Comparison of ENCODE assay signal across 15 cellular contexts in the genomic region with DNA sequence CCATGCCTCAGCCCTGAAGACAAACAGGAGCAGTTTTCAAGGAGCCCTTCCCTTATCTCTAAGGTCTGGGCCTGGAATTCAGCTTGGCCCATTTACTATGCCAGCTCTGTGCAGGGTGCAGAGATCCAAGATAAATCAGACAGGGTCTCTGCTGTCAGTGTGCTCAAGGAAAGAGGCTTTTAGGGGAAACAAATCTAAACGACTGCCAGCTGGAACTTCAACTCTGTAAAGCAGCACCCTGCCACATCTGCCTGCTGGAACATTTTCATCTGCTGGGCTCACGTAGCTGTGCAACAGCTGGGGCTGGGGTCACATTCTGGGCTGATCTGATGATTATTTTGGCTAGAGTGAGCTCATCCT. TPM values are rescaled to one million over a fixed set of nuclear protein-coding genes. Genes with fewer than 3 reads are reported as not detected.
DNase-seq lines count a peak whose midpoint lies in the region; ATAC-seq and TF ChIP-seq lines count a peak whose summit lies in the region.
"Had no signal": no experiment of that assay in that cellular context is flagged by ENCODE, and none has a peak within 500 bp of the region (broad histone marks: within the 10 kb centered on the region; RNA-seq: fewer than 3 reads in every experiment).

No MANE protein-coding gene starts in this region.

- peak; percentile 61 for DNase-seq in A673 (ENCODE audit: low spot score)
- DNase-seq in SJCRH30 = peak; percentile 14 to 41
- no peak for DNase-seq in foreskin keratinocyte
- no peak for DNase-seq in NCI-H2171 treated with DMSO at 0.1 percent for 48 hours (lab: John Stamatoyannopoulos, UW)
- DNase-seq in NCI-H345 (lab: John Stamatoyannopoulos, UW) = no peak
- DNase-seq: amniotic stem cell, DMS153, naive B cell, NCI-H2107, T-cell, uterus had no signal

- no peaks in the 10 kb centered on the region for H3K9me3 ChIP-seq in A673 (ENCODE audit: low read depth, low read length, poor library complexity, severe bottlenecking)
- H3K9me3 ChIP-seq in SJCRH30 (replicated peaks) = no peaks in the 10 kb centered on the region
- H3K9me3 ChIP-seq in muscle layer of duodenum (ENCODE audit: control insufficient read depth in 1 of 2, low read length in 2 of 2) = no peaks in the 10 kb centered on the region
- H3K9me3 ChIP-seq: uterus had no signal

- BruUV-seq in A673 (replicated peaks; lab: Mats Ljungman, UMichigan) = no TSS peak

- H3K27me3 ChIP-seq in A673 (replicated peaks; ENCODE audit: insufficient read depth, low read depth, low read length, poor library complexity) (no peaks in the 10 kb centered on the region), SJCRH30 (no peaks in the 10 kb centered on the region), foreskin keratinocyte (no peaks in the 10 kb centered on the region), muscle layer of duodenum (ENCODE audit: low read depth, low read length) (no peaks in the 10 kb centered on the region)
- H3K27me3 ChIP-seq: uterus had no signal

- ATAC-seq in foreskin keratinocyte (no peak), HG03460 (IDR thresholded peaks at IDR 0.05; ENCODE audit: unreplicated experiment) (no peak), GM18861 (IDR thresholded peaks at IDR 0.05; ENCODE audit: unreplicated experiment) (no peak)
- ATAC-seq: activated CD4-positive, CD25-positive, alpha-beta regulatory T cell treated with anti-CD3 and anti-CD28 coated beads, Interleukin-2, amount 50 U/mL, for 24 hours; T-cell had no signal

- CTCF ChIA-PET in A673 (lab: Charles Lee) = no interaction called here

- H3K4me3 ChIP-seq in A673 (ENCODE audit: low read depth, low read length, poor library complexity, severe bottlenecking) (no peak overlapping the region), SJCRH30 (no peak overlapping the region), muscle layer of duodenum (ENCODE audit: low read depth in 1 of 2, low read length in 2 of 2) (no peak overlapping the region)
- H3K4me3 ChIP-seq: uterus had no signal

- H3K27ac ChIP-seq in A673 (ENCODE audit: low read depth, low read length, poor library complexity, severe bottlenecking) = peak overlapping the region; percentile 46
- no peak overlapping the region for H3K27ac ChIP-seq in SJCRH30
- H3K27ac ChIP-seq in foreskin keratinocyte = peak overlapping the region; percentile 89
- H3K27ac ChIP-seq in muscle layer of duodenum (ENCODE audit: low read length) = peak overlapping the region; percentile 88
- H3K27ac ChIP-seq: uterus had no signal

- H3K36me3 ChIP-seq in A673 (ENCODE audit: insufficient read depth, low read length, poor library complexity, severe bottlenecking) (no peaks in the 10 kb centered on the region), SJCRH30 (no peaks in the 10 kb centered on the region), muscle layer of duodenum (ENCODE audit: control insufficient read depth in 1 of 2, insufficient read depth in 2 of 2, low read length in 2 of 2) (no peaks in the 10 kb centered on the region)
- H3K36me3 ChIP-seq: uterus had no signal

- no peak for TF ChIP-seq CTCF in A673 (conservative IDR thresholded peaks at IDR 0.05; ENCODE audit: low read depth, low read length)
- no peak for TF ChIP-seq CTCF in foreskin keratinocyte (conservative IDR thresholded peaks at IDR 0.05)

- POLR2A ChIA-PET in A673 (lab: Charles Lee; ENCODE audit: low non-redundant PET) = no interaction called here

- H3K4me1 ChIP-seq in A673 (ENCODE audit: insufficient read depth, low read length, poor library complexity, severe bottlenecking) = peaks cover 23% of the 10 kb centered on the region
- peaks cover 24% of the 10 kb centered on the region for H3K4me1 ChIP-seq in SJCRH30
- H3K4me1 ChIP-seq in foreskin keratinocyte = peaks cover 37% of the 10 kb centered on the region
- peaks cover 0 to 3% of the 10 kb centered on the region in 2 donors for H3K4me1 ChIP-seq in muscle layer of duodenum (ENCODE audit: control insufficient read depth in 1 of 2, insufficient read depth in 2 of 2, low read length in 2 of 2)
- H3K4me1 ChIP-seq: uterus had no signal

- intact Hi-C loops in A673 (cut with micrococcal nuclease; ENCODE audit: unreplicated experiment) = no loop called here

RNA-seq across cellular contexts. Expression of a gene that starts 19.8 kb away (rescaled TPM):
- total RNA-seq in A673 (2021) (not detected in 2 replicates), foreskin keratinocyte (97.2 and 109 TPM in 2 replicates)
- total RNA-seq in SJCRH30 (2014; rRNA removed; shearing (Covaris generic)) = not detected in 2 replicates
- 9.0 and 11.2 TPM in 2 replicates for polyA plus RNA-seq in foreskin keratinocyte

Comparison
In these comparisons a context has a peak if more than half of its experiments do, and no peak if none do; other contexts are left out.
1. DNase-seq: peak in A673 (single experiment) and SJCRH30 (2 of 2); none in foreskin keratinocyte (0 of 2), NCI-H2171 treated with DMSO at 0.1 percent for 48 hours (single experiment) and NCI-H345 (single experiment).
2. RNA of a gene that starts 19.8 kb away (total RNA-seq): 97.2 to 109 TPM in foreskin keratinocyte; not detected in A673 and not detected in SJCRH30; every median in the first group is over 10 times any median in the second.